8 cellular contexts compared by ENCODE assay signal in the genomic region with DNA sequence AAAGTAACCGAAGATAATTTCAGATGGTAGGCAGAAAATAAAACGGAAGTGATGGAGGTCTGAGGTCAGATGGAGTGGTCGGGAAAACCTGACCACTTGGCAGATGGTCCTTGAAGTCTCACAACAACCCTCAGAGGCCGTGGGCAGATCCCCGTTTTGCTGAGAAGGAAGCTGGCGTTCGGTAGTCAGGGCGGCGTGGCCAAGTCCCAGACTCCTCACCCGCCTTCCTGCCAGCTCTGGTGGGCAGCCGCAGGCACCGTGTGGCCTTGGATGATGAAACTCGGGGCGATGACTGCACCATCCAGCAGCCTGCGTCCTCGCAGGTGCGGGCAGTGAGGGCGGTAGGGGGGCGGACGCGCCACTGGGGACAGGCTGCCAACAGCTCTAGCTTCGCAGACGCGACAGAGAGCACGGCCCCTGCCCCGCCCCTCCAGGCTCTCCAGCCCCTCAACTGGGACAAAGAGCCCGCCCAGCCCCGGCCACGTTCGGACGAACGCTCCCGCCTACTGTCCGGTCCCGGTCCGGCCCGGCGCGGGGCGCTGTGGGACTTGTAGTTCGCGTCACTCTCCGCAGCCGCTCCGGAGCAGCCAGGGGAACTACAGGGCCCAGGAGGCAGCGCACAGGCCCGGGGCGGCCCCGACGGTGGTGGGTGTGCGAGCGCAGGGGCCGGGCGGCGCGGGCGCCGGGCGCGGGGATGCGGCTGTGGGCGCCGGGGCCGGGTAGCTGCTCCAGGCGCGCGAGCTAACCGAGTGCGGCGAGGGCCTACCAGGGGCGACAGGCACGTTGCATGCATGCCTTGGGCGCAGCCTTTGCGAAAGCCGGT. TPM values are rescaled to one million over a fixed set of nuclear protein-coding genes. Genes with fewer than 3 reads are reported as not detected.
DNase-seq lines count a peak whose midpoint lies in the region; ATAC-seq and TF ChIP-seq lines count a peak whose summit lies in the region.

A gene with protein sequence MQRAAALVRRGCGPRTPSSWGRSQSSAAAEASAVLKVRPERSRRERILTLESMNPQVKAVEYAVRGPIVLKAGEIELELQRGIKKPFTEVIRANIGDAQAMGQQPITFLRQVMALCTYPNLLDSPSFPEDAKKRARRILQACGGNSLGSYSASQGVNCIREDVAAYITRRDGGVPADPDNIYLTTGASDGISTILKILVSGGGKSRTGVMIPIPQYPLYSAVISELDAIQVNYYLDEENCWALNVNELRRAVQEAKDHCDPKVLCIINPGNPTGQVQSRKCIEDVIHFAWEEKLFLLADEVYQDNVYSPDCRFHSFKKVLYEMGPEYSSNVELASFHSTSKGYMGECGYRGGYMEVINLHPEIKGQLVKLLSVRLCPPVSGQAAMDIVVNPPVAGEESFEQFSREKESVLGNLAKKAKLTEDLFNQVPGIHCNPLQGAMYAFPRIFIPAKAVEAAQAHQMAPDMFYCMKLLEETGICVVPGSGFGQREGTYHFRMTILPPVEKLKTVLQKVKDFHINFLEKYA (plus strand): TSS at position 673 of the 823 bp plus-strand sequence. CDS start 354 bp downstream, outside the sequence.

- H3K27ac Mint-ChIP-seq in H9 (peak within 1 kb of the TSS; percentile 96 to 98 (median 96)), neural progenitor cell (peak within 1 kb of the TSS; percentile 57)

- H3K4me2 ChIP-seq in H9 (ENCODE audit: insufficient read depth, insufficient read length, low read length) (peak within 1 kb of the TSS; percentile 95), neural progenitor cell (peak within 1 kb of the TSS; percentile 87)

- peak; percentile 95 for ATAC-seq in foreskin keratinocyte

- peak within 1 kb of the TSS; percentile 24 for H3K27ac ChIP-seq in H9 (ENCODE audit: insufficient read length, low read depth, low read length)
- H3K27ac ChIP-seq in foreskin keratinocyte = peak within 1 kb of the TSS; percentile 33
- H3K27ac ChIP-seq in neural progenitor cell = no peak within 1 kb of the TSS
- H3K27ac ChIP-seq in stomach smooth muscle (ENCODE audit: low read length) = peak within 1 kb of the TSS; percentile 37

- H3K4me1 ChIP-seq in H9 (ENCODE audit: insufficient read depth, low read length) = peaks cover 9% of the 10 kb centered on the region; the same call in 1 of the 2 replicates
- H3K4me1 ChIP-seq in foreskin keratinocyte = no peaks in the 10 kb centered on the region
- peaks cover 21% of the 10 kb centered on the region for H3K4me1 ChIP-seq in neural progenitor cell
- H3K4me1 ChIP-seq in stomach smooth muscle (ENCODE audit: control insufficient read depth, insufficient read depth, low read length) = peaks cover 12% of the 10 kb centered on the region

- no peak within 1 kb of the TSS for H3K23ac ChIP-seq in H9 (ENCODE audit: insufficient read length, low read depth, low read length)

- H3K4me3 Mint-ChIP-seq in H9 (peak within 1 kb of the TSS; percentile 89 to 98), neural progenitor cell (peak within 1 kb of the TSS; percentile 98)

- H4K91ac ChIP-seq in H9 (ENCODE audit: insufficient read length, low read depth, low read length) = no peak within 1 kb of the TSS

- no peak within 1 kb of the TSS for H2BK12ac ChIP-seq in H9 (ENCODE audit: insufficient read length, low read depth, low read length)

- H3K14ac ChIP-seq in H9 (ENCODE audit: insufficient read depth, low read length) = peak within 1 kb of the TSS; percentile 91

- H3K79me2 ChIP-seq in H9 (ENCODE audit: insufficient read depth, low read length) = peaks cover 16% of the 10 kb centered on the region; the same call in 1 of the 2 replicates
- H3K79me2 ChIP-seq in neural progenitor cell (ENCODE audit: low read depth) = peaks cover 47% of the 10 kb centered on the region

- peak; percentile 84 for DNase-seq in GDM1 (lab: John Stamatoyannopoulos, UW)
- peak; percentile 99 for DNase-seq in H9
- DNase-seq in MG63 = peak; percentile 99
- peak; percentile 56 for DNase-seq in SIG-M5 (lab: John Stamatoyannopoulos, UW)
- peak; percentile 25 to 52 (median 41) for DNase-seq in activated naive CD4-positive, alpha-beta T cell (lab: John Stamatoyannopoulos, UW)
- DNase-seq in foreskin keratinocyte = peak; percentile 66 to 82
- peak; percentile 99 for DNase-seq in neural progenitor cell (ENCODE audit: low spot score)

- H3T11ph ChIP-seq in H9 (ENCODE audit: low read length) = peak within 1 kb of the TSS; percentile 24

- H3K36me3 ChIP-seq in MG63 (peaks cover 38% of the 10 kb centered on the region), neural progenitor cell (no peaks in the 10 kb centered on the region), stomach smooth muscle (ENCODE audit: control insufficient read depth in 2 of 2, insufficient read depth in 2 of 2, low read length in 2 of 2) (no peaks in the 10 kb centered on the region)

- no peak within 1 kb of the TSS for H3K56ac ChIP-seq in H9 (ENCODE audit: insufficient read length, low read depth, low read length)

- H3K4me3 ChIP-seq in MG63 (peak within 1 kb of the TSS; percentile 95), neural progenitor cell (peak within 1 kb of the TSS; percentile 96), stomach smooth muscle (ENCODE audit: low read length in 2 of 2) (peak within 1 kb of the TSS; percentile 80 to 85)

- H2AK5ac ChIP-seq in H9 (ENCODE audit: insufficient read length, low read length) = no peak within 1 kb of the TSS

- H2BK5ac ChIP-seq in H9 (ENCODE audit: insufficient read length, low read length) = no peak within 1 kb of the TSS

- no peak for TF ChIP-seq CTCF in H9 (conservative IDR thresholded peaks at IDR 0.05)
- peak; percentile 19 for TF ChIP-seq CTCF in foreskin keratinocyte (conservative IDR thresholded peaks at IDR 0.05)
- TF ChIP-seq CTCF in neural progenitor cell (IDR thresholded peaks at IDR 0.05) = no peak

- no CpG with 5 or more reads among the region's 75 CpGs for whole genome bisulfite sequencing in H9 (ENCODE audit: extremely low coverage, insufficient read length, low lambda C conversion rate)

- H3K4me1 Mint-ChIP-seq in H9 (peaks cover 41 to 49% of the 10 kb centered on the region in 2 experiments), neural progenitor cell (peaks cover 27% of the 10 kb centered on the region)

- H3K9me3 ChIP-seq in H9 (ENCODE audit: control insufficient read depth, low read depth, low read length) (no peaks in the 10 kb centered on the region), MG63 (no peaks in the 10 kb centered on the region), neural progenitor cell (ENCODE audit: low read depth) (no peaks in the 10 kb centered on the region), stomach smooth muscle (ENCODE audit: control insufficient read depth in 2 of 2, low read length in 2 of 2) (no peaks in the 10 kb centered on the region)

- H3K9ac ChIP-seq in H9 (ENCODE audit: extremely low read depth, insufficient read length, low read length) (peak within 1 kb of the TSS; percentile 78), neural progenitor cell (peak within 1 kb of the TSS; percentile 25), stomach smooth muscle (ENCODE audit: low read length in 2 of 2) (peak within 1 kb of the TSS; percentile 62 to 72)

- H3K79me1 ChIP-seq in H9 (ENCODE audit: insufficient read depth, low read depth, low read length, poor library complexity, severe bottlenecking) = no peaks in the 10 kb centered on the region

- H2BK120ac ChIP-seq in H9 (ENCODE audit: low read depth, low read length, poor library complexity, severe bottlenecking) = no peak within 1 kb of the TSS

- H3K9me3 Mint-ChIP-seq in H9 (no peaks in the 10 kb centered on the region), neural progenitor cell (no peaks in the 10 kb centered on the region)

- H3K36me3 Mint-ChIP-seq in H9 (ENCODE audit: insufficient read depth in 1 of 3, low read depth in 3 of 3) = peaks cover 14 to 22% (median 16%) of the 10 kb centered on the region in 3 experiments
- H3K36me3 Mint-ChIP-seq in neural progenitor cell = peaks cover 5% of the 10 kb centered on the region

- peaks cover 13% of the 10 kb centered on the region for H3F3A ChIP-seq in neural progenitor cell (ENCODE audit: low read depth)

- peak within 1 kb of the TSS; percentile 65 for H3K18ac ChIP-seq in H9 (ENCODE audit: insufficient read length, low read depth, low read length)

- H4K5ac ChIP-seq in H9 (ENCODE audit: insufficient read length, low read depth, low read length) = no peak within 1 kb of the TSS

- no peak within 1 kb of the TSS; the same call in 1 of the 2 replicates for H3K4ac ChIP-seq in H9 (ENCODE audit: low read depth, low read length)

- H2BK20ac ChIP-seq in H9 (ENCODE audit: low read depth, low read length, poor library complexity, severe bottlenecking) = no peak within 1 kb of the TSS

- no peak within 1 kb of the TSS for H2BK15ac ChIP-seq in H9 (ENCODE audit: low read depth, low read length)

- no peaks in the 10 kb centered on the region for H4K20me1 ChIP-seq in H9 (ENCODE audit: control insufficient read depth, insufficient read depth, insufficient read length)
- peaks cover 36% of the 10 kb centered on the region for H4K20me1 ChIP-seq in neural progenitor cell (ENCODE audit: low read depth)

- H2AFZ ChIP-seq in H9 (ENCODE audit: low read length) (no peak within 1 kb of the TSS), neural progenitor cell (replicated peaks) (peak within 1 kb of the TSS; percentile 96)

- H3K27me3 Mint-ChIP-seq in H9 (ENCODE audit: low read depth) (peaks cover 7% of the 10 kb centered on the region), neural progenitor cell (ENCODE audit: insufficient read depth, low read depth) (peaks cover 6% of the 10 kb centered on the region)

- H3K27me3 ChIP-seq in H9 (ENCODE audit: insufficient read depth, low read length) (no peaks in the 10 kb centered on the region), MG63 (no peaks in the 10 kb centered on the region), foreskin keratinocyte (peaks cover 3% of the 10 kb centered on the region), neural progenitor cell (peaks cover 15% of the 10 kb centered on the region), stomach smooth muscle (ENCODE audit: control insufficient read depth in 1 of 2, insufficient read depth in 2 of 2, low read length in 2 of 2) (peaks cover 0 to 8% of the 10 kb centered on the region in 2 donors)

- H4K8ac ChIP-seq in H9 (replicated peaks; ENCODE audit: insufficient read length, low read depth, low read length) = no peak within 1 kb of the TSS

- H3K23me2 ChIP-seq in H9 (ENCODE audit: insufficient read length, low read depth, low read length, poor library complexity, severe bottlenecking) = peaks cover 11% of the 10 kb centered on the region

RNA-seq across cellular contexts. Expression of the gene that starts here (rescaled TPM):
- total RNA-seq in H9 (2021) = 68.3 and 68.8 TPM in 2 replicates
- total RNA-seq in MG63 (2014; rRNA removed; shearing (Covaris generic); ENCODE audit: low replicate concordance) = 62.7 and 67.1 TPM in 2 replicates
- 15.0 and 23.4 TPM in 2 replicates for total RNA-seq in foreskin keratinocyte
- polyA plus RNA-seq in foreskin keratinocyte = 11.2 and 15.9 TPM in 2 replicates
- total RNA-seq in neural progenitor cell (ENCODE audit: low replicate concordance) = 21.6 and 37.7 TPM in 2 replicates

Comparison
In these comparisons a context has a peak if more than half of its experiments do, and no peak if none do; other contexts are left out.
1. DNase-seq: peak in every context shown above with its lines; median percentile 99 in H9; 99 in MG63; 99 in neural progenitor cell; 84 in GDM1; 74 in foreskin keratinocyte; 56 in SIG-M5; 41 in activated naive CD4-positive, alpha-beta T cell.
2. H3K9ac ChIP-seq: peak in every context shown above with its lines; median percentile 78 in H9; 67 in stomach smooth muscle; 25 in neural progenitor cell.